22 cellular contexts compared by ENCODE assay signal in genomic region chr5:138051441-138052296, GRCh38. TPM values are rescaled to one million over a fixed set of nuclear protein-coding genes. Genes with fewer than 3 reads are reported as not detected.
"Had no signal": no experiment of that assay in that cellular context is flagged by ENCODE, and none has a peak within 500 bp of the region (broad histone marks: within the 10 kb centered on the region; RNA-seq: fewer than 3 reads in every experiment).

No MANE protein-coding gene starts in this region.

- H3K4me1 ChIP-seq: colonic mucosa had no signal

- DNase-seq: activated CD4-positive, alpha-beta memory T cell treated with anti-CD3 and anti-CD28 coated beads, Interleukin-2, amount 10 ng/mL, durations not matched to agents 7 days and 5 days; activated CD4-positive, alpha-beta T cell treated with anti-CD3 and anti-CD28 coated beads for 36 hours; activated CD8-positive, alpha-beta memory T cell treated with anti-CD3 and anti-CD28 coated beads, Interleukin-2, amount 50 U/mL, for 4 hours; activated naive CD4-positive, alpha-beta T cell; caudate nucleus; colonic mucosa; effector memory CD4-positive, alpha-beta T cell; immature natural killer cell; left colon; mammary epithelial cell; mucosa of descending colon; naive thymus-derived CD8-positive, alpha-beta T cell; stimulated activated CD4-positive, alpha-beta T cell treated with anti-CD3 and anti-CD28 coated beads, Interleukin-12 subunit alpha, Interleukin-12 subunit beta, amount 100 ng/mL, for 4 hours; stimulated activated naive CD8-positive, alpha-beta T cell treated with anti-CD3 and anti-CD28 coated beads, Interleukin-15, Interleukin-2, amounts not matched to agents 100 U/mL and 50 U/mL, for 24 hours; T-helper 2 cell had no signal

- H3K27me3 ChIP-seq: colonic mucosa had no signal

- H3K36me3 ChIP-seq: colonic mucosa, neutrophil had no signal

- H3K9me3 ChIP-seq: colonic mucosa, mucosa of descending colon, neutrophil had no signal

- ATAC-seq: activated CD4-positive, alpha-beta T cell treated with anti-CD3 and anti-CD28 coated beads for 36 hours; left colon; mucosa of descending colon; naive thymus-derived CD8-positive, alpha-beta T cell; sciatic nerve; stimulated activated naive CD8-positive, alpha-beta T cell treated with anti-CD3 and anti-CD28 coated beads, Interleukin-15, Interleukin-2, amounts not matched to agents 100 U/mL and 50 U/mL, for 24 hours had no signal

- H3K4me3 ChIP-seq: colonic mucosa, mucosa of descending colon had no signal

- H3K27ac ChIP-seq: colonic mucosa, epithelial cell of prostate, neutrophil, VCaP had no signal

RNA-seq across cellular contexts. Expression of gene WNT8A, which starts 32.2 kb away (rescaled TPM):
- total RNA-seq: activated CD4-positive, alpha-beta memory T cell treated with anti-CD3 and anti-CD28 coated beads, Interleukin-2, amount 10 ng/mL, durations not matched to agents 7 days and 5 days; activated CD4-positive, alpha-beta T cell treated with anti-CD3 and anti-CD28 coated beads for 36 hours; colonic mucosa; glomerular endothelial cell; left colon; mammary epithelial cell; mucosa of descending colon; naive thymus-derived CD8-positive, alpha-beta T cell; progenitor cell of endocrine pancreas; sciatic nerve; ureter had no signal
- polyA plus RNA-seq: immature natural killer cell; mammary epithelial cell; naive thymus-derived CD8-positive, alpha-beta T cell had no signal
